ENCODE assay signal across 21 cellular contexts in the genomic region with DNA sequence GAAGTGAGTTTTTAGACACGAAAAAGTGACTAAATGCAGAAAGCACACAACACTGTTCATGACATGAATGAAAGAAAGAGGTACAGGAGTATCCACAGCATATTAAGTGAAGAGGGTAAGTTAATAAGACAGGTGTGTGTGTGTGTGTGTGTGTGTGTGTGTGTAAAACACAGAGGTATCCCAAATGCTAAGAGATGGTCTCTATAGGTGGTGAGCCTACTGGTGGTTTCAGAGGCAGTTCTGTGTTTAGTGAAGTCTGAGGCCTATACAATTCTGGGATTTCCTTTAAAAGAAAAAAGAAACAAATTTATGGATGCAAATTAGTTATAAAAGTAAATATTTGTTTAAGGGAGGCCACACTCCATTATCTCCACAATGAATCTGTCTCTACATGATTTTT. TPM values are rescaled to one million over a fixed set of nuclear protein-coding genes. Genes with fewer than 3 reads are reported as not detected.
A peak's percentile ranks its signal among the peaks of the same experiment; 100 is the strongest.
DNase-seq lines count a peak whose midpoint lies in the region; ATAC-seq and TF ChIP-seq lines count a peak whose summit lies in the region.
"Had no signal": no experiment of that assay in that cellular context is flagged by ENCODE, and none has a peak within 500 bp of the region (broad histone marks: within the 10 kb centered on the region; RNA-seq: fewer than 3 reads in every experiment).

No MANE protein-coding gene starts in this region.

- peaks cover 73% of the 10 kb centered on the region for H3K4me1 Mint-ChIP-seq in activated T-cell treated with anti-CD3 and anti-CD28 coated beads, Interleukin-2, amount 50 U/mL, for 72 hours (ENCODE audit: low read depth)
- peaks cover 55% of the 10 kb centered on the region for H3K4me1 Mint-ChIP-seq in T-helper 17 cell
- H3K4me1 Mint-ChIP-seq: nephron had no signal

- H3K4me3 ChIP-seq in hepatocyte (no peak overlapping the region), upper lobe of left lung (no peak overlapping the region), HAP-1 (no peak overlapping the region)
- H3K4me3 ChIP-seq: lung, psoas muscle, SK-N-MC had no signal

- H4K20me1 ChIP-seq in hepatocyte (ENCODE audit: insufficient read depth, poor library complexity, severe bottlenecking) = no peaks in the 10 kb centered on the region

- no peak for TF ChIP-seq POLR2A in upper lobe of left lung (IDR thresholded peaks at IDR 0.05)

- 100% methylated on average over 1 of the region's 1 CpG for whole genome bisulfite sequencing in hepatocyte (ENCODE audit: low lambda C conversion rate, missing lambda C conversion rate)
- 85 to 88% methylated on average over 1 of the region's 1 CpG for whole genome bisulfite sequencing in upper lobe of left lung, 2 donors

- H3K27me3 ChIP-seq in hepatocyte (no peaks in the 10 kb centered on the region), upper lobe of left lung (no peaks in the 10 kb centered on the region), HAP-1 (ENCODE audit: low read depth) (no peaks in the 10 kb centered on the region)

- H3K79me2 ChIP-seq in hepatocyte = no peaks in the 10 kb centered on the region

- H3K9me3 ChIP-seq in T-helper 17 cell (ENCODE audit: control insufficient read depth, low read length, poor library complexity, severe bottlenecking) = no peaks in the 10 kb centered on the region
- H3K9me3 ChIP-seq in hepatocyte (ENCODE audit: low read depth) = no peaks in the 10 kb centered on the region
- no peaks in the 10 kb centered on the region for H3K9me3 ChIP-seq in upper lobe of left lung
- no peaks in the 10 kb centered on the region for H3K9me3 ChIP-seq in HAP-1
- H3K9me3 ChIP-seq: psoas muscle had no signal

- H3K36me3 ChIP-seq in hepatocyte (replicated peaks; ENCODE audit: insufficient read depth, low read depth) = no peaks in the 10 kb centered on the region
- no peaks in the 10 kb centered on the region for H3K36me3 ChIP-seq in upper lobe of left lung
- H3K36me3 ChIP-seq in HAP-1 (replicated peaks) = no peaks in the 10 kb centered on the region

- H3K4me1 ChIP-seq in hepatocyte (ENCODE audit: insufficient read depth) (no peaks in the 10 kb centered on the region), upper lobe of left lung (peaks cover 7 to 17% (median 10%) of the 10 kb centered on the region in 4 donors), HAP-1 (no peaks in the 10 kb centered on the region)
- H3K4me1 ChIP-seq: psoas muscle had no signal

- no peak for DNase-seq in activated T-cell treated with anti-CD3 and anti-CD28 coated beads, Interleukin-2, amount 50 U/mL, for 72 hours
- no peak for DNase-seq in activated T-cell treated with anti-CD3 and anti-CD28 coated beads for 4 hours
- DNase-seq in T-helper 17 cell = no peak
- no peak for DNase-seq in hepatocyte (ENCODE audit: low spot score)
- no peak for DNase-seq in upper lobe of left lung
- DNase-seq in nucleus accumbens (lab: John Stamatoyannopoulos, UW) = no peak
- DNase-seq in HuH-7.5 (ENCODE audit: low spot score) = no peak
- no peak for DNase-seq in HAP-1 (ENCODE audit: low spot score in 2 of 2)
- DNase-seq: ACHN; activated CD8-positive, alpha-beta memory T cell treated with anti-CD3 and anti-CD28 coated beads for 24 hours; EL; glutamatergic neuron; H9; Kasumi-1; NCI-H1105 treated with DMSO at 0.1 percent for 48 hours; NCI-H526 treated with DMSO at 0.1 percent for 48 hours; psoas muscle; stimulated activated naive B cell treated with anti-CD40 and anti-IgM and Interleukin-4, amounts not matched to agents 10 μg/mL and 1 μg/mL and 100 μg/mL, for 72 hours had no signal

- H3K4me2 ChIP-seq in hepatocyte = peak overlapping the region; percentile 60

- H3K9me2 ChIP-seq in hepatocyte (replicated peaks; ENCODE audit: insufficient read depth) = no peaks in the 10 kb centered on the region

- peaks cover 2 to 10% of the 10 kb centered on the region in 2 donors for H3K36me3 Mint-ChIP-seq in activated T-cell treated with anti-CD3 and anti-CD28 coated beads, Interleukin-2, amount 50 U/mL, for 72 hours (ENCODE audit: insufficient read depth in 2 of 2)
- peaks cover 7% of the 10 kb centered on the region for H3K36me3 Mint-ChIP-seq in T-helper 17 cell (ENCODE audit: low read depth)
- H3K36me3 Mint-ChIP-seq: stimulated activated naive B cell treated with anti-CD40 and anti-IgM and Interleukin-4, amounts not matched to agents 10 μg/mL and 1 μg/mL and 100 μg/mL, for 72 hours had no signal

- TF ChIP-seq CTCF in hepatocyte (IDR thresholded peaks at IDR 0.05; ENCODE audit: poor library complexity) = no peak
- TF ChIP-seq CTCF in upper lobe of left lung (IDR thresholded peaks at IDR 0.05) = no peak

- peak overlapping the region; percentile 48 to 84 for H3K4me3 Mint-ChIP-seq in activated T-cell treated with anti-CD3 and anti-CD28 coated beads, Interleukin-2, amount 50 U/mL, for 72 hours
- H3K4me3 Mint-ChIP-seq in T-helper 17 cell = peak overlapping the region; percentile 88
- H3K4me3 Mint-ChIP-seq: H9; nephron; stimulated activated naive B cell treated with anti-CD40 and anti-IgM and Interleukin-4, amounts not matched to agents 10 μg/mL and 1 μg/mL and 100 μg/mL, for 72 hours had no signal

- H3K27ac ChIP-seq in hepatocyte = no peak overlapping the region
- peak overlapping the region; percentile 50 to 79 (median 73) for H3K27ac ChIP-seq in upper lobe of left lung
- H3K27ac ChIP-seq: psoas muscle had no signal

- TF ChIP-seq EP300 in upper lobe of left lung (IDR thresholded peaks at IDR 0.05) = no peak

- peaks cover 0 to 1% of the 10 kb centered on the region in 2 donors for H3K9me3 Mint-ChIP-seq in activated T-cell treated with anti-CD3 and anti-CD28 coated beads, Interleukin-2, amount 50 U/mL, for 72 hours

- H3K27me3 Mint-ChIP-seq in activated T-cell treated with anti-CD3 and anti-CD28 coated beads, Interleukin-2, amount 50 U/mL, for 72 hours (ENCODE audit: low read depth) = no peaks in the 10 kb centered on the region
- H3K27me3 Mint-ChIP-seq in T-helper 17 cell = no peaks in the 10 kb centered on the region

- H2AFZ ChIP-seq in hepatocyte = no peak overlapping the region

- ATAC-seq in activated T-cell treated with anti-CD3 and anti-CD28 coated beads, Interleukin-2, amount 50 U/mL, for 72 hours (replicated peaks in 1 of 2) = no peak
- ATAC-seq in T-helper 17 cell (peak; percentile 55), upper lobe of left lung (ENCODE audit: low FRiP score in 2 of 2) (no peak)
- ATAC-seq: psoas muscle; stimulated activated naive B cell treated with anti-CD40 and anti-IgM and Interleukin-4, amounts not matched to agents 10 μg/mL and 1 μg/mL and 100 μg/mL, for 72 hours had no signal

- in situ Hi-C loops in HAP-1 (cut with MboI; ENCODE audit: low sequenced_read_pairs) = no loop called here

- H3K27ac Mint-ChIP-seq in activated T-cell treated with anti-CD3 and anti-CD28 coated beads, Interleukin-2, amount 50 U/mL, for 72 hours = peak overlapping the region; percentile 83
- peak overlapping the region; percentile 96 for H3K27ac Mint-ChIP-seq in T-helper 17 cell
- H3K27ac Mint-ChIP-seq: H9; stimulated activated naive B cell treated with anti-CD40 and anti-IgM and Interleukin-4, amounts not matched to agents 10 μg/mL and 1 μg/mL and 100 μg/mL, for 72 hours had no signal

RNA-seq across cellular contexts. Expression of a gene that starts 17.4 kb away (rescaled TPM):
- total RNA-seq in activated T-cell treated with anti-CD3 and anti-CD28 coated beads, Interleukin-2, amount 50 U/mL, for 72 hours = 1 to 10 TPM; 2.3 to 6.1 TPM
- total RNA-seq in T-helper 17 cell = under 1 TPM; 0.12 to 0.47 TPM
- total RNA-seq in hepatocyte = 0.63 TPM in 1 of 2 replicates, not detected in the other
- 0.53 TPM in 1 of 2 replicates, not detected in the other for polyA plus RNA-seq in hepatocyte
- 1 to 10 TPM in 5 of 6 donors, under 1 TPM in 1; 0.89 to 8.0 (median 2.3) TPM for total RNA-seq in upper lobe of left lung
- total RNA-seq: H9, psoas muscle had no signal
- polyA plus RNA-seq: psoas muscle had no signal
